2 cellular contexts compared by ENCODE assay signal in the genomic region with DNA sequence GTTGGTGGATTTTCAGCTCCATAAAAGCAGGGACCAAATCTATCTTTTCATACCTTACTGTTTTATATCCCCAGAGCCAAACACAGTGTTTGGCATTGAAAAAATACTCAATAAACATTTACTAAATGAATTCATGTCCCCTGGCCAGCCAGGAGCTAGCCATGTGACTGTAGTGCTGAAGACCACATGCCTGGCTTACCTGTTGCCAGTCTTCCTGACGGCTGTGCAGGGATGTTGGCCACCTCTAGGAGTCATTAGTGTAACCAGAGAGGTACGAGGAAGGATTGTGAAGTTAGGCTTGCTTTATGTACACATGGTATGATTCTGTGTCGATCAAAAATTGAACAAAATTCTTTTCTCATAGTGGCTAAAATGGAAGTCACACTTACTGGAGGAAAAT.
TF ChIP-seq lines count a peak whose summit lies in the region.

No MANE protein-coding gene starts in this region.

TF ChIP-seq in HepG2, 621 proteins besides CTCF, POLR2A, EP300 and RAD21 (continued from another document):
- TF ChIP-seq, protein P1, sequence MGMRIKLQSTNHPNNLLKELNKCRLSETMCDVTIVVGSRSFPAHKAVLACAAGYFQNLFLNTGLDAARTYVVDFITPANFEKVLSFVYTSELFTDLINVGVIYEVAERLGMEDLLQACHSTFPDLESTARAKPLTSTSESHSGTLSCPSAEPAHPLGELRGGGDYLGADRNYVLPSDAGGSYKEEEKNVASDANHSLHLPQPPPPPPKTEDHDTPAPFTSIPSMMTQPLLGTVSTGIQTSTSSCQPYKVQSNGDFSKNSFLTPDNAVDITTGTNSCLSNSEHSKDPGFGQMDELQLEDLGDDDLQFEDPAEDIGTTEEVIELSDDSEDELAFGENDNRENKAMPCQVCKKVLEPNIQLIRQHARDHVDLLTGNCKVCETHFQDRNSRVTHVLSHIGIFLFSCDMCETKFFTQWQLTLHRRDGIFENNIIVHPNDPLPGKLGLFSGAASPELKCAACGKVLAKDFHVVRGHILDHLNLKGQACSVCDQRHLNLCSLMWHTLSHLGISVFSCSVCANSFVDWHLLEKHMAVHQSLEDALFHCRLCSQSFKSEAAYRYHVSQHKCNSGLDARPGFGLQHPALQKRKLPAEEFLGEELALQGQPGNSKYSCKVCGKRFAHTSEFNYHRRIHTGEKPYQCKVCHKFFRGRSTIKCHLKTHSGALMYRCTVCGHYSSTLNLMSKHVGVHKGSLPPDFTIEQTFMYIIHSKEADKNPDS (CRISPR knock-in tag; IDR thresholded peaks at IDR 0.05) = no peak
- no peak for TF ChIP-seq ZNF841 (CRISPR knock-in tag; IDR thresholded peaks at IDR 0.05; ENCODE audit: borderline replicate concordance)
- peak; percentile 86 for TF ChIP-seq MIER2 (CRISPR knock-in tag; IDR thresholded peaks at IDR 0.05)
- TF ChIP-seq IRX3 (CRISPR knock-in tag; IDR thresholded peaks at IDR 0.05; ENCODE audit: borderline replicate concordance, low read depth) = no peak
- TF ChIP-seq, protein P2, sequence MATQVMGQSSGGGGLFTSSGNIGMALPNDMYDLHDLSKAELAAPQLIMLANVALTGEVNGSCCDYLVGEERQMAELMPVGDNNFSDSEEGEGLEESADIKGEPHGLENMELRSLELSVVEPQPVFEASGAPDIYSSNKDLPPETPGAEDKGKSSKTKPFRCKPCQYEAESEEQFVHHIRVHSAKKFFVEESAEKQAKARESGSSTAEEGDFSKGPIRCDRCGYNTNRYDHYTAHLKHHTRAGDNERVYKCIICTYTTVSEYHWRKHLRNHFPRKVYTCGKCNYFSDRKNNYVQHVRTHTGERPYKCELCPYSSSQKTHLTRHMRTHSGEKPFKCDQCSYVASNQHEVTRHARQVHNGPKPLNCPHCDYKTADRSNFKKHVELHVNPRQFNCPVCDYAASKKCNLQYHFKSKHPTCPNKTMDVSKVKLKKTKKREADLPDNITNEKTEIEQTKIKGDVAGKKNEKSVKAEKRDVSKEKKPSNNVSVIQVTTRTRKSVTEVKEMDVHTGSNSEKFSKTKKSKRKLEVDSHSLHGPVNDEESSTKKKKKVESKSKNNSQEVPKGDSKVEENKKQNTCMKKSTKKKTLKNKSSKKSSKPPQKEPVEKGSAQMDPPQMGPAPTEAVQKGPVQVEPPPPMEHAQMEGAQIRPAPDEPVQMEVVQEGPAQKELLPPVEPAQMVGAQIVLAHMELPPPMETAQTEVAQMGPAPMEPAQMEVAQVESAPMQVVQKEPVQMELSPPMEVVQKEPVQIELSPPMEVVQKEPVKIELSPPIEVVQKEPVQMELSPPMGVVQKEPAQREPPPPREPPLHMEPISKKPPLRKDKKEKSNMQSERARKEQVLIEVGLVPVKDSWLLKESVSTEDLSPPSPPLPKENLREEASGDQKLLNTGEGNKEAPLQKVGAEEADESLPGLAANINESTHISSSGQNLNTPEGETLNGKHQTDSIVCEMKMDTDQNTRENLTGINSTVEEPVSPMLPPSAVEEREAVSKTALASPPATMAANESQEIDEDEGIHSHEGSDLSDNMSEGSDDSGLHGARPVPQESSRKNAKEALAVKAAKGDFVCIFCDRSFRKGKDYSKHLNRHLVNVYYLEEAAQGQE (IDR thresholded peaks at IDR 0.05; ENCODE audit: borderline replicate concordance in 1 of 2, low read depth in 1 of 2, low read length in 2 of 2) = peak; percentile 19 to 87

TF ChIP-seq in GM12878, 131 proteins besides CTCF, POLR2A, EP300 and RAD21:
- TF ChIP-seq, protein P2 (IDR thresholded peaks at IDR 0.05; ENCODE audit: low read depth, low read length) = peak; percentile 48; the same call in 1 of the 2 replicates
- TF ChIP-seq FOXM1 (IDR thresholded peaks at IDR 0.05; ENCODE audit: low read depth, low read length) = no peak
- TF ChIP-seq PML (IDR thresholded peaks at IDR 0.05; ENCODE audit: low read length) = no peak
- no peak for TF ChIP-seq POLR2AphosphoS5 (IDR thresholded peaks at IDR 0.05; ENCODE audit: low read length)
- no peak for TF ChIP-seq ZNF207 (IDR thresholded peaks at IDR 0.05; ENCODE audit: borderline replicate concordance)
- TF ChIP-seq, protein P3, sequence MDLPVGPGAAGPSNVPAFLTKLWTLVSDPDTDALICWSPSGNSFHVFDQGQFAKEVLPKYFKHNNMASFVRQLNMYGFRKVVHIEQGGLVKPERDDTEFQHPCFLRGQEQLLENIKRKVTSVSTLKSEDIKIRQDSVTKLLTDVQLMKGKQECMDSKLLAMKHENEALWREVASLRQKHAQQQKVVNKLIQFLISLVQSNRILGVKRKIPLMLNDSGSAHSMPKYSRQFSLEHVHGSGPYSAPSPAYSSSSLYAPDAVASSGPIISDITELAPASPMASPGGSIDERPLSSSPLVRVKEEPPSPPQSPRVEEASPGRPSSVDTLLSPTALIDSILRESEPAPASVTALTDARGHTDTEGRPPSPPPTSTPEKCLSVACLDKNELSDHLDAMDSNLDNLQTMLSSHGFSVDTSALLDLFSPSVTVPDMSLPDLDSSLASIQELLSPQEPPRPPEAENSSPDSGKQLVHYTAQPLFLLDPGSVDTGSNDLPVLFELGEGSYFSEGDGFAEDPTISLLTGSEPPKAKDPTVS (IDR thresholded peaks at IDR 0.05; ENCODE audit: low read depth, low read length) = no peak
- TF ChIP-seq STAT1 (conservative IDR thresholded peaks at IDR 0.05) = no peak
- TF ChIP-seq, protein P4, sequence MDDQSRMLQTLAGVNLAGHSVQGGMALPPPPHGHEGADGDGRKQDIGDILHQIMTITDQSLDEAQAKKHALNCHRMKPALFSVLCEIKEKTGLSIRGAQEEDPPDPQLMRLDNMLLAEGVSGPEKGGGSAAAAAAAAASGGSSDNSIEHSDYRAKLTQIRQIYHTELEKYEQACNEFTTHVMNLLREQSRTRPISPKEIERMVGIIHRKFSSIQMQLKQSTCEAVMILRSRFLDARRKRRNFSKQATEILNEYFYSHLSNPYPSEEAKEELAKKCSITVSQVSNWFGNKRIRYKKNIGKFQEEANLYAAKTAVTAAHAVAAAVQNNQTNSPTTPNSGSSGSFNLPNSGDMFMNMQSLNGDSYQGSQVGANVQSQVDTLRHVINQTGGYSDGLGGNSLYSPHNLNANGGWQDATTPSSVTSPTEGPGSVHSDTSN (IDR thresholded peaks at IDR 0.05; ENCODE audit: insufficient replicate concordance, low read depth, low read length) = no peak
- TF ChIP-seq, protein P5, sequence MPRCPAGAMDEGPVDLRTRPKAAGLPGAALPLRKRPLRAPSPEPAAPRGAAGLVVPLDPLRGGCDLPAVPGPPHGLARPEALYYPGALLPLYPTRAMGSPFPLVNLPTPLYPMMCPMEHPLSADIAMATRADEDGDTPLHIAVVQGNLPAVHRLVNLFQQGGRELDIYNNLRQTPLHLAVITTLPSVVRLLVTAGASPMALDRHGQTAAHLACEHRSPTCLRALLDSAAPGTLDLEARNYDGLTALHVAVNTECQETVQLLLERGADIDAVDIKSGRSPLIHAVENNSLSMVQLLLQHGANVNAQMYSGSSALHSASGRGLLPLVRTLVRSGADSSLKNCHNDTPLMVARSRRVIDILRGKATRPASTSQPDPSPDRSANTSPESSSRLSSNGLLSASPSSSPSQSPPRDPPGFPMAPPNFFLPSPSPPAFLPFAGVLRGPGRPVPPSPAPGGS (IDR thresholded peaks at IDR 0.05; ENCODE audit: borderline replicate concordance, insufficient read depth, low read depth, low read length, poor library complexity, severe bottlenecking) = no peak
